8 cellular contexts compared by ENCODE assay signal in the genomic region with DNA sequence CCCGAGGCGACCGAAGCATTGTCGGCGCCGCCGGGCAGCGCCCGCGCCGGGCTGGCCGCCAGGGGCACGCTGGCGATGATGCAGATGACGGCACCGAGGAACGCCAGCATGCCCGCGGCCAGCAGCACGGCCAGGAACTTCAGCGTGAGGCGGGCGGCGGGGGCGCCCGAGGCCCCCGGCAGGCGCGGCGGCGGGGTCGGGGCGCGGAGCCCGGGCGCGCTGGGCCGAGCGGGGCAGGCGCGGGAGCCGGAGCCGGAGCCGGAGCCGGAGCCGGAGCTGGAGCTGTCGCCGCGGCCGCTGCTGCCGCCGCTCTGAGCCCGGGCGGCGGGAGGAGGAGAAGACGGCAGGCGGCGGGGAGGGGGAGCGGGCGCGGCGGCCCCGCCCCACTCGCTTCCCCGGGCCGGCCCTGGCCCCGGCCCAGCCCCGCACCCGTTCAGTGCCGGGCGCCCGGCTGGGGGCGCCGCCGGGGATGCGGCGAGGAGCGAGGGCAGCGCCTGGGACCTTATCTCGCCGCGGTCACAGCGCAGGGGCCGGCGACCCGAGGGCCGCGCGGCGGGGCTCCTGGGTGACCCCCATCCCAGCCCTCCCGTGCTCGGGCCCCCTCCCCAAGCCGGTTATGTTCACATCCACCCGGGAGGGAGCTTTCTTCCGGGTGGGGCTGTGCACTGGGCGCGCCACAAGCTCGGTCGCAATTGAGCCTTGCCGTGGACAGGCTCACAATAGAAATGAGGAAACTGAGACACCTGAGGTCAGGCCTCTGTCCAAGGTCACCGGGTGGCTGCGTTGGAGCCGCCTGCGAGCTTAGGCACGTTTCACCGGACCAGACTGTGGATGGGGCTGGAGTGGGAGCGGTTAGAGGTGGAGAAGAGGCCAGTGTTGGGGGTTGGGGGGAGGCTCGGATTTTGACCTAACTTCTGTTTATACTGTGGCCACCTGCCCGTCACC. TPM values are rescaled to one million over a fixed set of nuclear protein-coding genes. Genes with fewer than 3 reads are reported as not detected.
DNase-seq lines count a peak whose midpoint lies in the region; ATAC-seq, FAIRE-seq and TF ChIP-seq lines count a peak whose summit lies in the region.

Gene NPTXR, minus strand, starts transcription at position 313 of the 945 bp plus-strand sequence.

- H3K27ac Mint-ChIP-seq in activated naive CD4-positive, alpha-beta T cell treated with anti-CD3 and anti-CD28 coated beads for 36 hours, result no peak within 1 kb of the TSS
- no peak within 1 kb of the TSS for H3K27ac Mint-ChIP-seq in neural crest cell (ENCODE audit: unreplicated experiment)

- CTCF ChIA-PET in activated naive CD4-positive, alpha-beta T cell treated with anti-CD3 and anti-CD28 coated beads for 36 hours (lab: Charles Lee), result interaction anchor here (0.9 to 1.5 kb wide), 8 partner anchors 10 to 169 kb away, joined by 3 to 5 read pairs (median 3); no protein-coding TSS in a partner anchor

- TF ChIP-seq CTCF in neural crest cell (conservative IDR thresholded peaks at IDR 0.05), result no peak

- peak within 1 kb of the TSS; percentile 62 for H3K4me3 Mint-ChIP-seq in activated naive CD4-positive, alpha-beta T cell treated with anti-CD3 and anti-CD28 coated beads for 36 hours
- H3K4me3 Mint-ChIP-seq in neural crest cell, result peak within 1 kb of the TSS; percentile 88

- FAIRE-seq in frontal cortex (lab: Jason Lieb, UNC), result no peak

- H3K4me1 Mint-ChIP-seq in activated naive CD4-positive, alpha-beta T cell treated with anti-CD3 and anti-CD28 coated beads for 36 hours (ENCODE audit: low read depth), result peaks cover 15% of the 10 kb centered on the region
- H3K4me1 Mint-ChIP-seq in neural crest cell, result peaks cover 4% of the 10 kb centered on the region

- intact Hi-C loops in activated naive CD4-positive, alpha-beta T cell treated with anti-CD3 and anti-CD28 coated beads for 36 hours (cut with micrococcal nuclease), result loop anchor here (5.0 kb wide), 1 partner anchor 87 kb away; the partner anchor contains the start of gene SUN2

- peak; percentile 63 for DNase-seq in NCI-H345 (lab: John Stamatoyannopoulos, UW)
- no peak for DNase-seq in NCI-H345 treated with DMSO at 0.1 percent for 48 hours (lab: John Stamatoyannopoulos, UW; ENCODE audit: unreplicated experiment)
- DNase-seq in NOMO-1 treated with dmso at 0.1 percent for 144 hours (lab: John Stamatoyannopoulos, UW; ENCODE audit: unreplicated experiment), result peak; percentile 31
- peak; percentile 32 for DNase-seq in activated naive CD4-positive, alpha-beta T cell treated with anti-CD3 and anti-CD28 coated beads for 36 hours
- peak; percentile 84 to 90 for DNase-seq in frontal cortex (ENCODE audit: low spot score in 2 of 2)
- DNase-seq in neural crest cell (ENCODE audit: low read depth, low spot score), result peak; percentile 54
- no peak for DNase-seq in retina

- peaks cover 16% of the 10 kb centered on the region for H3K27me3 Mint-ChIP-seq in activated naive CD4-positive, alpha-beta T cell treated with anti-CD3 and anti-CD28 coated beads for 36 hours (ENCODE audit: low read depth)
- H3K27me3 Mint-ChIP-seq in neural crest cell (ENCODE audit: low read depth), result peaks cover 73% of the 10 kb centered on the region

- H3K9me3 Mint-ChIP-seq in activated naive CD4-positive, alpha-beta T cell treated with anti-CD3 and anti-CD28 coated beads for 36 hours, result no peaks in the 10 kb centered on the region
- no peaks in the 10 kb centered on the region for H3K9me3 Mint-ChIP-seq in neural crest cell

- no peak for ATAC-seq in HG03196 (IDR thresholded peaks at IDR 0.05; ENCODE audit: unreplicated experiment)

- H3K36me3 Mint-ChIP-seq in activated naive CD4-positive, alpha-beta T cell treated with anti-CD3 and anti-CD28 coated beads for 36 hours (ENCODE audit: low read depth), result no peaks in the 10 kb centered on the region
- H3K36me3 Mint-ChIP-seq in neural crest cell (ENCODE audit: low read depth), result no peaks in the 10 kb centered on the region

RNA-seq across cellular contexts. Expression of gene NPTXR, which starts in this region (rescaled TPM):
- total RNA-seq in activated naive CD4-positive, alpha-beta T cell treated with anti-CD3 and anti-CD28 coated beads for 36 hours, result 1 to 10 TPM; 1.4 to 1.5 TPM
- total RNA-seq in frontal cortex, result 10.6 TPM
- 9.3 and 9.4 TPM in 2 replicates for total RNA-seq in neural crest cell

Comparison
In these comparisons a context has a peak if more than half of its experiments do, and no peak if none do; other contexts are left out.
1. DNase-seq: peak in NCI-H345 (single experiment), NOMO-1 treated with dmso at 0.1 percent for 144 hours (single experiment), activated naive CD4-positive, alpha-beta T cell treated with anti-CD3 and anti-CD28 coated beads for 36 hours (single experiment), frontal cortex (2 of 2) and neural crest cell (single experiment); none in NCI-H345 treated with DMSO at 0.1 percent for 48 hours (single experiment) and retina (single experiment).